In genomic region chr4:159446266-159446976, GRCh38 we compare ENCODE assay signal across 8 cellular contexts.
DNase-seq lines count a peak whose midpoint lies in the region; FAIRE-seq and TF ChIP-seq lines count a peak whose summit lies in the region.

No MANE protein-coding gene starts in this region.

- CTCF ChIA-PET in AG04449 (lab: Yijun Ruan, JAX) (interaction anchor here (0.8 to 1.5 kb wide), 5 partner anchors 17 to 776 kb away, joined by 3 to 4 read pairs (median 3); no protein-coding TSS in a partner anchor), RWPE1 (lab: Yijun Ruan, JAX) (interaction anchor here (0.5 kb wide), 1 partner anchor 589 kb away, joined by 3 read pairs; no protein-coding TSS in a partner anchor)

- FAIRE-seq in bronchial epithelial cell (lab: Jason Lieb, UNC) = no peak

- intact Hi-C loops in stomach (cut with DNase I; ENCODE audit: low total_unique reads) = no loop called here

- DNase-seq in AG04449 (ENCODE audit: low read depth, low spot score) (peak; percentile 49), HFF-Myc (ENCODE audit: extremely low read depth, low read depth) (peak; percentile 66), LoVo (ENCODE audit: low spot score) (peak; percentile 84), RWPE1 (ENCODE audit: low spot score) (peak; percentile 67), bronchial epithelial cell (ENCODE audit: low read depth) (peak; percentile 70), kidney tubule cell (ENCODE audit: low spot score) (peak; percentile 83), stomach (peak; percentile 28)

- H3K4me3 ChIP-seq in AG04449 (ENCODE audit: low read depth, low read length) (no peak overlapping the region), HFF-Myc (replicated peaks; ENCODE audit: low read depth, low read length) (no peak overlapping the region), bronchial epithelial cell (ENCODE audit: low read depth, low read length) (no peak overlapping the region), stomach (no peak overlapping the region)

- WGBS in stomach, 5 donors = 44 to 54% (median 50%) methylated on average over 6 of the region's 6 CpGs

- H3K36me3 ChIP-seq in bronchial epithelial cell (ENCODE audit: control insufficient read depth, insufficient read depth, low read length) (no peaks in the 10 kb centered on the region), stomach (no peaks in the 10 kb centered on the region)

- no peak for TF ChIP-seq POLR2A in stomach (IDR thresholded peaks at IDR 0.05)

- TF ChIP-seq CTCF in AG04449 (IDR thresholded peaks at IDR 0.05; ENCODE audit: insufficient read depth, low read length, missing control alignments) (peak; percentile 86), GM12872 (IDR thresholded peaks at IDR 0.05; ENCODE audit: insufficient read depth, low read depth, low read length) (peak; percentile 90), HFF-Myc (IDR thresholded peaks at IDR 0.05; ENCODE audit: low read depth, low read length, missing control alignments) (peak; percentile 90), RWPE1 (conservative IDR thresholded peaks at IDR 0.05; ENCODE audit: low read depth) (peak; percentile 87), bronchial epithelial cell (IDR thresholded peaks at IDR 0.05; ENCODE audit: insufficient read depth, low read length, severe bottlenecking) (peak; percentile 88), stomach (IDR thresholded peaks at IDR 0.05) (peak in 5 of 7 experiments; percentile 61 to 79 (median 73))

- no peak overlapping the region for H3K27ac ChIP-seq in RWPE1
- H3K27ac ChIP-seq in stomach = no peak overlapping the region

- H3K9me3 ChIP-seq in stomach = no peaks in the 10 kb centered on the region

- H3K27me3 ChIP-seq in bronchial epithelial cell (ENCODE audit: control insufficient read depth, insufficient read depth, low read length) (no peaks in the 10 kb centered on the region), stomach (no peaks in the 10 kb centered on the region)

- POLR2A ChIA-PET in AG04449 (lab: Yijun Ruan, JAX) = no interaction called here
- POLR2A ChIA-PET in RWPE1 (lab: Yijun Ruan, JAX; ENCODE audit: low non-redundant PET) = no interaction called here

- no peak for TF ChIP-seq EP300 in stomach (IDR thresholded peaks at IDR 0.05)

- H3K4me1 ChIP-seq in stomach = no peaks in the 10 kb centered on the region

Comparison
In these comparisons a context has a peak if more than half of its experiments do, and no peak if none do; other contexts are left out.
1. DNase-seq: peak in every context shown above with its lines; median percentile 84 in LoVo; 83 in kidney tubule cell; 70 in bronchial epithelial cell; 67 in RWPE1; 66 in HFF-Myc; 49 in AG04449; 28 in stomach.